In genomic region chr15:88904808-88905327, GRCh38 we compare ENCODE assay signal across 8 cellular contexts. TPM values are rescaled to one million over a fixed set of nuclear protein-coding genes. Genes with fewer than 3 reads are reported as not detected.
DNase-seq lines count a peak whose midpoint lies in the region; ATAC-seq and TF ChIP-seq lines count a peak whose summit lies in the region.

No MANE protein-coding gene starts in this region.

- no peak overlapping the region for H3K27ac ChIP-seq in WERI-Rb-1

- DNase-seq in DMS 273 (lab: John Stamatoyannopoulos, UW; ENCODE audit: unreplicated experiment) (peak; percentile 79), DMS 273 treated with DMSO at 0.1 percent for 48 hours (lab: John Stamatoyannopoulos, UW) (no peak), NCI-H1694 treated with DMSO at 0.1 percent for 48 hours (lab: John Stamatoyannopoulos, UW) (peak; percentile 36), WERI-Rb-1 (peak; percentile 81), T47D (ENCODE audit: low read depth in 1 of 2, low spot score in 1 of 2) (peak; percentile 69 to 78), kidney epithelial cell (ENCODE audit: low read depth) (no peak)
- peak; percentile 87 for DNase-seq in stimulated activated CD4-positive, alpha-beta T cell treated with anti-CD3 and anti-CD28 coated beads, Interleukin-2, amount 100 ng/mL, for 4 hours (ENCODE audit: low read depth)

- H3K4me3 ChIP-seq in WERI-Rb-1 (ENCODE audit: low read depth, low read length) (no peak overlapping the region), kidney epithelial cell (ENCODE audit: low read depth, low read length) (no peak overlapping the region)

- ATAC-seq in HG02623 (IDR thresholded peaks at IDR 0.05; ENCODE audit: unreplicated experiment) = peak; percentile 83

- no peaks in the 10 kb centered on the region for H3K27me3 ChIP-seq in WERI-Rb-1 (ENCODE audit: insufficient read depth, low read depth, severe bottlenecking)
- H3K27me3 ChIP-seq in kidney epithelial cell (ENCODE audit: control insufficient read depth, insufficient read depth, low read length) = no peaks in the 10 kb centered on the region

- peaks cover 53% of the 10 kb centered on the region for H3K36me3 ChIP-seq in WERI-Rb-1
- H3K36me3 ChIP-seq in kidney epithelial cell (ENCODE audit: control insufficient read depth, insufficient read depth, low read length) = no peaks in the 10 kb centered on the region

- TF ChIP-seq CTCF in WERI-Rb-1 (IDR thresholded peaks at IDR 0.05; ENCODE audit: low read depth, low read length) (peak; percentile 96), kidney epithelial cell (IDR thresholded peaks at IDR 0.05; ENCODE audit: insufficient read depth, low read length, poor library complexity, severe bottlenecking) (peak; percentile 98)

- in situ Hi-C loops in T47D (cut with HindIII; ENCODE audit: low pct_unique_long_range_greater_than_20kb, low sequenced_read_pairs) = no loop called here

- no peaks in the 10 kb centered on the region for H3K9me3 ChIP-seq in WERI-Rb-1 (ENCODE audit: severe bottlenecking)

RNA-seq across cellular contexts. Expression of gene MFGE8, which starts 8.3 kb away (rescaled TPM):
- 261 and 270 TPM in 2 replicates for total RNA-seq in kidney epithelial cell

RNA-seq across cellular contexts. Expression of gene HAPLN3, which starts 9.5 kb away (rescaled TPM):
- 16.8 and 28.2 TPM in 2 replicates for total RNA-seq in kidney epithelial cell

Comparison
In these comparisons a context has a peak if more than half of its experiments do, and no peak if none do; other contexts are left out.
1. DNase-seq: peak in DMS 273 (single experiment), NCI-H1694 treated with DMSO at 0.1 percent for 48 hours (single experiment), WERI-Rb-1 (single experiment), T47D (2 of 2) and stimulated activated CD4-positive, alpha-beta T cell treated with anti-CD3 and anti-CD28 coated beads, Interleukin-2, amount 100 ng/mL, for 4 hours (single experiment); none in DMS 273 treated with DMSO at 0.1 percent for 48 hours (single experiment) and kidney epithelial cell (single experiment).